ENCODE assay signal across 22 cellular contexts in genomic region chr2:197327776-197328169, GRCh38. TPM values are rescaled to one million over a fixed set of nuclear protein-coding genes. Genes with fewer than 3 reads are reported as not detected.
DNase-seq lines count a peak whose midpoint lies in the region; ATAC-seq and TF ChIP-seq lines count a peak whose summit lies in the region.
"Had no signal": no experiment of that assay in that cellular context is flagged by ENCODE, and none has a peak within 500 bp of the region (broad histone marks: within the 10 kb centered on the region; RNA-seq: fewer than 3 reads in every experiment).

No MANE protein-coding gene starts in this region.

- H3K27me3 Mint-ChIP-seq in activated T-helper 17 cell treated with anti-CD3 and anti-CD28 coated beads, Interleukin-2, amount 50 U/mL, for 72 hours: no peaks in the 10 kb centered on the region

- peaks cover 15% of the 10 kb centered on the region for H3K4me1 ChIP-seq in KMS-11 (ENCODE audit: low read depth, poor library complexity, severe bottlenecking)
- H3K4me1 ChIP-seq in prostate gland (replicated peaks): no peaks in the 10 kb centered on the region
- H3K4me1 ChIP-seq: psoas muscle, suprapubic skin had no signal

- H3K4me3 Mint-ChIP-seq in activated T-helper 17 cell treated with anti-CD3 and anti-CD28 coated beads, Interleukin-2, amount 50 U/mL, for 72 hours: peak overlapping the region; percentile 50
- H3K4me3 Mint-ChIP-seq in stimulated activated effector memory CD8-positive, alpha-beta T cell treated with anti-CD3 and anti-CD28 coated beads, Interleukin-12 subunit alpha, Interleukin-12 subunit beta, amount 100 ng/mL, for 72 hours: peak overlapping the region; percentile 12
- H3K4me3 Mint-ChIP-seq: neural crest cell had no signal

- H3K4me1 Mint-ChIP-seq in activated T-helper 17 cell treated with anti-CD3 and anti-CD28 coated beads, Interleukin-2, amount 50 U/mL, for 72 hours: peaks cover 42% of the 10 kb centered on the region
- peaks cover 44% of the 10 kb centered on the region for H3K4me1 Mint-ChIP-seq in stimulated activated effector memory CD8-positive, alpha-beta T cell treated with anti-CD3 and anti-CD28 coated beads, Interleukin-12 subunit alpha, Interleukin-12 subunit beta, amount 100 ng/mL, for 72 hours
- H3K4me1 Mint-ChIP-seq: neural crest cell had no signal

- 73% methylated on average over 1 of the region's 1 CpG for WGBS in prostate gland

- H3K9ac ChIP-seq in KMS-11: no peak overlapping the region

- H3K79me2 ChIP-seq in KMS-11 (ENCODE audit: insufficient read depth, low read depth): no peaks in the 10 kb centered on the region

- H3K36me3 Mint-ChIP-seq in activated T-helper 17 cell treated with anti-CD3 and anti-CD28 coated beads, Interleukin-2, amount 50 U/mL, for 72 hours (ENCODE audit: low read depth): no peaks in the 10 kb centered on the region
- H3K36me3 Mint-ChIP-seq in stimulated activated effector memory CD8-positive, alpha-beta T cell treated with anti-CD3 and anti-CD28 coated beads, Interleukin-12 subunit alpha, Interleukin-12 subunit beta, amount 100 ng/mL, for 72 hours: no peaks in the 10 kb centered on the region

- H3K4me2 ChIP-seq in KMS-11: no peak overlapping the region
- H3K4me2 ChIP-seq: smooth muscle cell had no signal

- H3K27ac ChIP-seq in KMS-11 (no peak overlapping the region), prostate gland (no peak overlapping the region)
- H3K27ac ChIP-seq: psoas muscle, suprapubic skin, WERI-Rb-1 had no signal

- DNase-seq in activated T-cell treated with anti-CD3 and anti-CD28 coated beads for 24 hours (ENCODE audit: low read depth): peak; percentile 10
- DNase-seq in activated T-cell treated with anti-CD3 and anti-CD28 coated beads, Interleukin-2, amount 50 U/mL, for 48 hours: no peak
- no peak for DNase-seq in stimulated activated effector memory CD8-positive, alpha-beta T cell treated with anti-CD3 and anti-CD28 coated beads, Interleukin-12 subunit alpha, Interleukin-12 subunit beta, amount 100 ng/mL, for 72 hours (ENCODE audit: low spot score in 2 of 2)
- DNase-seq in prostate gland (ENCODE audit: low spot score): no peak
- no peak for DNase-seq in NCI-H2196 treated with DMSO at 0.1 percent for 48 hours (lab: John Stamatoyannopoulos, UW; ENCODE audit: unreplicated experiment)
- DNase-seq in germinal center (ENCODE audit: low spot score): no peak
- DNase-seq: ACHN; caudate nucleus; DMS79; NCI-H1436; NCI-H526 treated with DMSO at 0.1 percent for 48 hours; psoas muscle; Right ventricle myocardium superior; stimulated activated CD4-positive, alpha-beta T cell treated with anti-CD3 and anti-CD28 coated beads, Interleukin-4, amount 100 ng/mL, for 4 hours; WERI-Rb-1 had no signal

- H2AFZ ChIP-seq in KMS-11 (ENCODE audit: low read depth): 0 out of 2 replicates have a peak overlapping the region, but pooled peaks have one; percentile 4

- no peaks in the 10 kb centered on the region for H4K20me1 ChIP-seq in KMS-11 (ENCODE audit: insufficient read depth)

- intact Hi-C loops in prostate gland (cut with DNase I): no loop called here

- H3K27me3 ChIP-seq in KMS-11 (ENCODE audit: insufficient read depth, low read depth): no peaks in the 10 kb centered on the region
- no peaks in the 10 kb centered on the region for H3K27me3 ChIP-seq in prostate gland (replicated peaks; ENCODE audit: insufficient read depth)
- H3K27me3 ChIP-seq: suprapubic skin had no signal

- H3K9me3 Mint-ChIP-seq in activated T-helper 17 cell treated with anti-CD3 and anti-CD28 coated beads, Interleukin-2, amount 50 U/mL, for 72 hours: peaks cover 6% of the 10 kb centered on the region
- peaks cover 3% of the 10 kb centered on the region for H3K9me3 Mint-ChIP-seq in stimulated activated effector memory CD8-positive, alpha-beta T cell treated with anti-CD3 and anti-CD28 coated beads, Interleukin-12 subunit alpha, Interleukin-12 subunit beta, amount 100 ng/mL, for 72 hours
- H3K9me3 Mint-ChIP-seq: neural crest cell had no signal

- H3K4me3 ChIP-seq in KMS-11 (IDR thresholded peaks at IDR 0.05; ENCODE audit: insufficient read depth, low read depth, low read length) (no peak overlapping the region), prostate gland (no peak overlapping the region)
- H3K4me3 ChIP-seq: psoas muscle, smooth muscle cell, suprapubic skin had no signal

- no peaks in the 10 kb centered on the region for H3K9me3 ChIP-seq in prostate gland
- H3K9me3 ChIP-seq: psoas muscle, suprapubic skin had no signal

- H3K27ac Mint-ChIP-seq in activated T-helper 17 cell treated with anti-CD3 and anti-CD28 coated beads, Interleukin-2, amount 50 U/mL, for 72 hours: peak overlapping the region; percentile 74
- H3K27ac Mint-ChIP-seq in stimulated activated effector memory CD8-positive, alpha-beta T cell treated with anti-CD3 and anti-CD28 coated beads, Interleukin-12 subunit alpha, Interleukin-12 subunit beta, amount 100 ng/mL, for 72 hours: peak overlapping the region; percentile 13

- TF ChIP-seq CTCF in KMS-11 (conservative IDR thresholded peaks at IDR 0.05; ENCODE audit: low read depth, low read length) (no peak), prostate gland (IDR thresholded peaks at IDR 0.05) (no peak)

- peak; percentile 37 for ATAC-seq in activated T-helper 17 cell treated with anti-CD3 and anti-CD28 coated beads, Interleukin-2, amount 50 U/mL, for 72 hours (replicated peaks)
- peak; percentile 5 for ATAC-seq in stimulated activated effector memory CD8-positive, alpha-beta T cell treated with anti-CD3 and anti-CD28 coated beads, Interleukin-12 subunit alpha, Interleukin-12 subunit beta, amount 100 ng/mL, for 72 hours
- ATAC-seq: esophagus mucosa, HepG2, psoas muscle had no signal

- H3K36me3 ChIP-seq in KMS-11 (ENCODE audit: insufficient read depth): no peaks in the 10 kb centered on the region
- H3K36me3 ChIP-seq in prostate gland: no peaks in the 10 kb centered on the region
- H3K36me3 ChIP-seq: suprapubic skin, WERI-Rb-1 had no signal

- TF ChIP-seq POLR2A in prostate gland (IDR thresholded peaks at IDR 0.05): no peak

RNA-seq across cellular contexts. Expression of gene ANKRD44, which starts 17.2 kb away (rescaled TPM):
- 100 to 1,000 TPM; 131 to 154 TPM for total RNA-seq in activated T-helper 17 cell treated with anti-CD3 and anti-CD28 coated beads, Interleukin-2, amount 50 U/mL, for 72 hours
- 10 to 100 TPM in 1 of 2 donors, 1 to 10 TPM in 1; 6.0 to 11.2 TPM for total RNA-seq in prostate gland

Comparison
In these comparisons a context has a peak if more than half of its experiments do, and no peak if none do; other contexts are left out.
1. RNA of gene ANKRD44, which starts 17.2 kb away (total RNA-seq): 131 to 154 TPM in activated T-helper 17 cell treated with anti-CD3 and anti-CD28 coated beads, Interleukin-2, amount 50 U/mL, for 72 hours; 6.0 to 11.2 TPM in prostate gland; every median in the first group is over 10 times any median in the second.